ENCODE assay signal across 1 cellular context in genomic region chr7:158829342-158830210, GRCh38.
TF ChIP-seq lines count a peak whose summit lies in the region.

A gene with protein sequence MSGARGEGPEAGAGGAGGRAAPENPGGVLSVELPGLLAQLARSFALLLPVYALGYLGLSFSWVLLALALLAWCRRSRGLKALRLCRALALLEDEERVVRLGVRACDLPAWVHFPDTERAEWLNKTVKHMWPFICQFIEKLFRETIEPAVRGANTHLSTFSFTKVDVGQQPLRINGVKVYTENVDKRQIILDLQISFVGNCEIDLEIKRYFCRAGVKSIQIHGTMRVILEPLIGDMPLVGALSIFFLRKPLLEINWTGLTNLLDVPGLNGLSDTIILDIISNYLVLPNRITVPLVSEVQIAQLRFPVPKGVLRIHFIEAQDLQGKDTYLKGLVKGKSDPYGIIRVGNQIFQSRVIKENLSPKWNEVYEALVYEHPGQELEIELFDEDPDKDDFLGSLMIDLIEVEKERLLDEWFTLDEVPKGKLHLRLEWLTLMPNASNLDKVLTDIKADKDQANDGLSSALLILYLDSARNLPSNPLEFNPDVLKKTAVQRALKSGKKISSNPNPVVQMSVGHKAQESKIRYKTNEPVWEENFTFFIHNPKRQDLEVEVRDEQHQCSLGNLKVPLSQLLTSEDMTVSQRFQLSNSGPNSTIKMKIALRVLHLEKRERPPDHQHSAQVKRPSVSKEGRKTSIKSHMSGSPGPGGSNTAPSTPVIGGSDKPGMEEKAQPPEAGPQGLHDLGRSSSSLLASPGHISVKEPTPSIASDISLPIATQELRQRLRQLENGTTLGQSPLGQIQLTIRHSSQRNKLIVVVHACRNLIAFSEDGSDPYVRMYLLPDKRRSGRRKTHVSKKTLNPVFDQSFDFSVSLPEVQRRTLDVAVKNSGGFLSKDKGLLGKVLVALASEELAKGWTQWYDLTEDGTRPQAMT (minus strand): TSS chr7:158829509. CDS start chr7:158829418, 91 bp downstream.

TF ChIP-seq in K562, 482 proteins besides CTCF, POLR2A, EP300 and RAD21 (continued from another document and continues in another):
- TF ChIP-seq, protein P1, sequence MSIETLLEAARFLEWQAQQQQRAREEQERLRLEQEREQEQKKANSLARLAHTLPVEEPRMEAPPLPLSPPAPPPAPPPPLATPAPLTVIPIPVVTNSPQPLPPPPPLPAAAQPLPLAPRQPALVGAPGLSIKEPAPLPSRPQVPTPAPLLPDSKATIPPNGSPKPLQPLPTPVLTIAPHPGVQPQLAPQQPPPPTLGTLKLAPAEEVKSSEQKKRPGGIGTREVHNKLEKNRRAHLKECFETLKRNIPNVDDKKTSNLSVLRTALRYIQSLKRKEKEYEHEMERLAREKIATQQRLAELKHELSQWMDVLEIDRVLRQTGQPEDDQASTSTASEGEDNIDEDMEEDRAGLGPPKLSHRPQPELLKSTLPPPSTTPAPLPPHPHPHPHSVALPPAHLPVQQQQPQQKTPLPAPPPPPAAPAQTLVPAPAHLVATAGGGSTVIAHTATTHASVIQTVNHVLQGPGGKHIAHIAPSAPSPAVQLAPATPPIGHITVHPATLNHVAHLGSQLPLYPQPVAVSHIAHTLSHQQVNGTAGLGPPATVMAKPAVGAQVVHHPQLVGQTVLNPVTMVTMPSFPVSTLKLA (conservative IDR thresholded peaks at IDR 0.05), result peak; percentile 81 to 93
- TF ChIP-seq ZNF431 (CRISPR knock-in tag; IDR thresholded peaks at IDR 0.05) (peak; percentile 87), ZNF408 (CRISPR knock-in tag; IDR thresholded peaks at IDR 0.05; ENCODE audit: low read depth) (no peak), ZNF589 (CRISPR knock-in tag; IDR thresholded peaks at IDR 0.05; ENCODE audit: low read depth) (peak; percentile 97), MCM7 (IDR thresholded peaks at IDR 0.05) (no peak), FOXA3 (CRISPR knock-in tag; conservative IDR thresholded peaks at IDR 0.05 in 1 of 2, IDR thresholded peaks at IDR 0.05 in 1 of 2) (no peak), ZBTB34 (CRISPR knock-in tag; IDR thresholded peaks at IDR 0.05) (no peak), HMBOX1 (IDR thresholded peaks at IDR 0.05) (no peak), TGIF2 (CRISPR knock-in tag; IDR thresholded peaks at IDR 0.05) (peak; percentile 92; the same call in 1 of the 2 replicates), ZNF12 (CRISPR knock-in tag; IDR thresholded peaks at IDR 0.05) (peak; percentile 37; the same call in 1 of the 2 replicates), HNRNPH1 (optimal IDR thresholded peaks at IDR 0.05; ENCODE audit: low read depth, low read length) (no peak), CAMTA2 (CRISPR knock-in tag; conservative IDR thresholded peaks at IDR 0.05) (peak; percentile 88; the same call in 1 of the 2 replicates), SRSF1 (IDR thresholded peaks at IDR 0.05; ENCODE audit: low read depth, low read length) (peak; percentile 72; the same call in 1 of the 2 replicates), LARP7 (IDR thresholded peaks at IDR 0.05) (no peak; the same call in 1 of the 2 replicates), RBM34 (IDR thresholded peaks at IDR 0.05; ENCODE audit: borderline replicate concordance, insufficient read depth, low read length) (peak; percentile 98), ERF (CRISPR knock-in tag; IDR thresholded peaks at IDR 0.05) (peak; percentile 94), RERE (CRISPR knock-in tag; IDR thresholded peaks at IDR 0.05; ENCODE audit: borderline replicate concordance) (0 out of 2 replicates have a peak, but pooled peaks have one; percentile 70), RBBP5 (IDR thresholded peaks at IDR 0.05; ENCODE audit: borderline replicate concordance, insufficient read depth, low read length, poor library complexity, severe bottlenecking) (peak; percentile 83), HDGF (IDR thresholded peaks at IDR 0.05) (no peak), HLTF (IDR thresholded peaks at IDR 0.05) (peak; percentile 85; the same call in 1 of the 2 replicates), ARID1B (IDR thresholded peaks at IDR 0.05) (peak; percentile 75), PYGO2 (tag; IDR thresholded peaks at IDR 0.05) (no peak), TAF1 (IDR thresholded peaks at IDR 0.05; ENCODE audit: control insufficient read depth, extremely low read depth, insufficient read depth, low read length, severe bottlenecking) (peak; percentile 88)
- TF ChIP-seq, protein P2, sequence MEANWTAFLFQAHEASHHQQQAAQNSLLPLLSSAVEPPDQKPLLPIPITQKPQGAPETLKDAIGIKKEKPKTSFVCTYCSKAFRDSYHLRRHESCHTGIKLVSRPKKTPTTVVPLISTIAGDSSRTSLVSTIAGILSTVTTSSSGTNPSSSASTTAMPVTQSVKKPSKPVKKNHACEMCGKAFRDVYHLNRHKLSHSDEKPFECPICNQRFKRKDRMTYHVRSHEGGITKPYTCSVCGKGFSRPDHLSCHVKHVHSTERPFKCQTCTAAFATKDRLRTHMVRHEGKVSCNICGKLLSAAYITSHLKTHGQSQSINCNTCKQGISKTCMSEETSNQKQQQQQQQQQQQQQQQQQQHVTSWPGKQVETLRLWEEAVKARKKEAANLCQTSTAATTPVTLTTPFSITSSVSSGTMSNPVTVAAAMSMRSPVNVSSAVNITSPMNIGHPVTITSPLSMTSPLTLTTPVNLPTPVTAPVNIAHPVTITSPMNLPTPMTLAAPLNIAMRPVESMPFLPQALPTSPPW (CRISPR knock-in tag; IDR thresholded peaks at IDR 0.05), result peak; percentile 99
- TF ChIP-seq, protein P3, sequence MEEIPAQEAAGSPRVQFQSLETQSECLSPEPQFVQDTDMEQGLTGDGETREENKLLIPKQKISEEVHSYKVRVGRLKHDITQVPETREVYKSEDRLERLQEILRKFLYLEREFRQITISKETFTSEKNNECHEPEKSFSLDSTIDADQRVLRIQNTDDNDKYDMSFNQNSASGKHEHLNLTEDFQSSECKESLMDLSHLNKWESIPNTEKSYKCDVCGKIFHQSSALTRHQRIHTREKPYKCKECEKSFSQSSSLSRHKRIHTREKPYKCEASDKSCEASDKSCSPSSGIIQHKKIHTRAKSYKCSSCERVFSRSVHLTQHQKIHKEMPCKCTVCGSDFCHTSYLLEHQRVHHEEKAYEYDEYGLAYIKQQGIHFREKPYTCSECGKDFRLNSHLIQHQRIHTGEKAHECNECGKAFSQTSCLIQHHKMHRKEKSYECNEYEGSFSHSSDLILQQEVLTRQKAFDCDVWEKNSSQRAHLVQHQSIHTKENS (CRISPR knock-in tag; IDR thresholded peaks at IDR 0.05), result no peak
- TF ChIP-seq, protein P4, sequence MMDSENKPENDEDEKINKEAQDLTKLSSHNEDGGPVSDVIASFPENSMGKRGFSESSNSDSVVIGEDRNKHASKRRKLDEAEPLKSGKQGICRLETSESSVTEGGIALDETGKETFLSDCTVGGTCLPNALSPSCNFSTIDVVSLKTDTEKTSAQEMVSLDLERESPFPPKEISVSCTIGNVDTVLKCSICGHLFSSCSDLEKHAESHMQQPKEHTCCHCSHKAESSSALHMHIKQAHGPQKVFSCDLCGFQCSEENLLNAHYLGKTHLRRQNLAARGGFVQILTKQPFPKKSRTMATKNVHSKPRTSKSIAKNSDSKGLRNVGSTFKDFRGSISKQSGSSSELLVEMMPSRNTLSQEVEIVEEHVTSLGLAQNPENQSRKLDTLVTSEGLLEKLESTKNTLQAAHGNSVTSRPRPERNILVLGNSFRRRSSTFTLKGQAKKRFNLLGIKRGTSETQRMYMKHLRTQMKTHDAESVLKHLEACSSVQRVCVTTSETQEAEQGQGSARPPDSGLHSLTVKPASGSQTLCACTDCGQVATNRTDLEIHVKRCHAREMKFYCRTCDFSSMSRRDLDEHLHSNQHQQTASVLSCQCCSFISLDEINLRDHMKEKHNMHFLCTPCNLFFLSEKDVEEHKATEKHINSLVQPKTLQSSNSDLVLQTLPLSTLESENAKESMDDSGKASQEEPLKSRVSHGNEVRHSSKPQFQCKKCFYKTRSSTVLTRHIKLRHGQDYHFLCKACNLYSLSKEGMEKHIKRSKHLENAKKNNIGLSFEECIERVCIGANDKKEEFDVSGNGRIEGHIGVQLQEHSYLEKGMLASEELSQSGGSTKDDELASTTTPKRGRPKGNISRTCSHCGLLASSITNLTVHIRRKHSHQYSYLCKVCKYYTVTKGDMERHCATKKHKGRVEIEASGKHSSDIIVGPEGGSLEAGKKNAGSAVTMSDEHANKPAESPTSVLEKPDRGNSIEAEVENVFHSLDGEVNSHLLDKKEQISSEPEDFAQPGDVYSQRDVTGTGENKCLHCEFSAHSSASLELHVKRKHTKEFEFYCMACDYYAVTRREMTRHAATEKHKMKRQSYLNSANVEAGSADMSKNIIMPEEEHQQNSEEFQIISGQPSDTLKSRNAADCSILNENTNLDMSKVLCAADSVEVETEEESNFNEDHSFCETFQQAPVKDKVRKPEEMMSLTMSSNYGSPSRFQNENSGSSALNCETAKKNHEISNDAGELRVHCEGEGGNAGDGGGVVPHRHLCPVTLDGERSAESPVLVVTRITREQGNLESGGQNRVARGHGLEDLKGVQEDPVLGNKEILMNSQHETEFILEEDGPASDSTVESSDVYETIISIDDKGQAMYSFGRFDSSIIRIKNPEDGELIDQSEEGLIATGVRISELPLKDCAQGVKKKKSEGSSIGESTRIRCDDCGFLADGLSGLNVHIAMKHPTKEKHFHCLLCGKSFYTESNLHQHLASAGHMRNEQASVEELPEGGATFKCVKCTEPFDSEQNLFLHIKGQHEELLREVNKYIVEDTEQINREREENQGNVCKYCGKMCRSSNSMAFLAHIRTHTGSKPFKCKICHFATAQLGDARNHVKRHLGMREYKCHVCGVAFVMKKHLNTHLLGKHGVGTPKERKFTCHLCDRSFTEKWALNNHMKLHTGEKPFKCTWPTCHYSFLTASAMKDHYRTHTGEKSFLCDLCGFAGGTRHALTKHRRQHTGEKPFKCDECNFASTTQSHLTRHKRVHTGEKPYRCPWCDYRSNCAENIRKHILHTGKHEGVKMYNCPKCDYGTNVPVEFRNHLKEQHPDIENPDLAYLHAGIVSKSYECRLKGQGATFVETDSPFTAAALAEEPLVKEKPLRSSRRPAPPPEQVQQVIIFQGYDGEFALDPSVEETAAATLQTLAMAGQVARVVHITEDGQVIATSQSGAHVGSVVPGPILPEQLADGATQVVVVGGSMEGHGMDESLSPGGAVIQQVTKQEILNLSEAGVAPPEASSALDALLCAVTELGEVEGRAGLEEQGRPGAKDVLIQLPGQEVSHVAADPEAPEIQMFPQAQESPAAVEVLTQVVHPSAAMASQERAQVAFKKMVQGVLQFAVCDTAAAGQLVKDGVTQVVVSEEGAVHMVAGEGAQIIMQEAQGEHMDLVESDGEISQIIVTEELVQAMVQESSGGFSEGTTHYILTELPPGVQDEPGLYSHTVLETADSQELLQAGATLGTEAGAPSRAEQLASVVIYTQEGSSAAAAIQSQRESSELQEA (IDR thresholded peaks at IDR 0.05; ENCODE audit: low read depth), result no peak
